In the genomic region with DNA sequence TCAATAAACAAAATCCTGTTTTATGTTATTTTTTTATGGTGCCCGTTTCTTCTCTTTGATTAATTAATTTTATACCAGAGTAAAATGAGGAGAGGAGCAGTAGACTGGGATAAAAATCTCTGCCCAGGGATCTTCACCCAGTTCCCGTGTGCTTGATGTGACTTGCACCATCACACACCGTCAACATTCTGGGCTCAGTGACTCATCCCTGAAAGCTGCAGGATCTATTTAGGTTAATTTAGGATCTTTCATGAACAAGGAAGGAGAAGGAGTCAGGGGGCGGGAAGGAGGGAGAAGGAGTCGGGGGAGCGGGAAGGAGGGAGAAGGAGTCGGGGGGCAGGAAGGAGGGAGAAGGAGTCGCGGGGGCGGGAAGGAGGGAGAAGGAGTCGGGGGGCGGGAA, we compare ENCODE assay signal across 15 cellular contexts.
DNase-seq lines count a peak whose midpoint lies in the region; ATAC-seq and TF ChIP-seq lines count a peak whose summit lies in the region.
"Had no signal": no experiment of that assay in that cellular context is flagged by ENCODE, and none has a peak within 500 bp of the region (broad histone marks: within the 10 kb centered on the region; RNA-seq: fewer than 3 reads in every experiment).

No MANE protein-coding gene starts in this region.

- peaks cover 11% of the 10 kb centered on the region for H3K4me1 Mint-ChIP-seq in progenitor cell of endocrine pancreas (ENCODE audit: low read depth)
- H3K4me1 Mint-ChIP-seq in stimulated activated naive B cell treated with anti-CD40 and anti-IgM and Interleukin-4, amounts not matched to agents 10 μg/mL and 1 μg/mL and 100 μg/mL, for 72 hours = peaks cover 0 to 1% of the 10 kb centered on the region in 2 donors

- TF ChIP-seq CTCF in progenitor cell of endocrine pancreas (IDR thresholded peaks at IDR 0.05; ENCODE audit: unreplicated experiment) = no peak

- no peak overlapping the region for H3K4me3 Mint-ChIP-seq in progenitor cell of endocrine pancreas (ENCODE audit: low read depth)
- H3K4me3 Mint-ChIP-seq in stimulated activated naive B cell treated with anti-CD40 and anti-IgM and Interleukin-4, amounts not matched to agents 10 μg/mL and 1 μg/mL and 100 μg/mL, for 72 hours = no peak overlapping the region
- H3K4me3 Mint-ChIP-seq: activated CD4-positive, alpha-beta T cell treated with anti-CD3 and anti-CD28 coated beads for 36 hours had no signal

- ATAC-seq in SK-N-SH treated with all-trans-retinoic acid at 6 μM for 48 hours = peak; percentile 84
- ATAC-seq in stimulated activated naive B cell treated with anti-CD40 and anti-IgM and Interleukin-4, amounts not matched to agents 10 μg/mL and 1 μg/mL and 100 μg/mL, for 72 hours (replicated peaks) = no peak
- ATAC-seq: activated CD4-positive, alpha-beta T cell treated with anti-CD3 and anti-CD28 coated beads for 36 hours; K562; psoas muscle had no signal

- DNase-seq in H7 (peak; percentile 34), head of caudate nucleus (peak in 37 of 42 donors; percentile 3 to 84 (median 46)), progenitor cell of endocrine pancreas (ENCODE audit: low spot score, unreplicated experiment) (no peak), dermis blood vessel endothelial cell (no peak), pons (ENCODE audit: low spot score) (no peak)
- DNase-seq in stimulated activated naive B cell treated with anti-CD40 and anti-IgM and Interleukin-4, amounts not matched to agents 10 μg/mL and 1 μg/mL and 100 μg/mL, for 72 hours = no peak
- DNase-seq in effector CD4-positive, alpha-beta T cell = no peak
- DNase-seq: activated CD4-positive, alpha-beta T cell treated with anti-CD3 and anti-CD28 coated beads for 36 hours; activated T-cell treated with anti-CD3 and anti-CD28 coated beads, Interleukin-2, amount 50 U/mL, for 48 hours; C1 segment of cervical spinal cord; NCI-H2081 treated with DMSO at 0.1 percent for 48 hours; psoas muscle; stomach had no signal

- peak overlapping the region; percentile 26; the same call in 1 of the 2 replicates for H3K4me3 ChIP-seq in H7 (ENCODE audit: insufficient read depth, low read depth, low read length)
- H3K4me3 ChIP-seq: K562, psoas muscle, stomach had no signal

- H3K36me3 ChIP-seq in H7 (replicated peaks; ENCODE audit: control insufficient read depth, insufficient read depth, low read length) = no peaks in the 10 kb centered on the region

- intact Hi-C loops in head of caudate nucleus (cut with DNase I) = no loop called here

- H3K27me3 Mint-ChIP-seq in progenitor cell of endocrine pancreas = peaks cover 21% of the 10 kb centered on the region
- no peaks in the 10 kb centered on the region for H3K27me3 Mint-ChIP-seq in stimulated activated naive B cell treated with anti-CD40 and anti-IgM and Interleukin-4, amounts not matched to agents 10 μg/mL and 1 μg/mL and 100 μg/mL, for 72 hours
- H3K27me3 Mint-ChIP-seq: activated CD4-positive, alpha-beta T cell treated with anti-CD3 and anti-CD28 coated beads for 36 hours had no signal

- H3K9me3 Mint-ChIP-seq in progenitor cell of endocrine pancreas (ENCODE audit: low read depth) = peaks cover under 1% of the 10 kb centered on the region
- peaks cover 0 to 3% of the 10 kb centered on the region in 2 donors for H3K9me3 Mint-ChIP-seq in stimulated activated naive B cell treated with anti-CD40 and anti-IgM and Interleukin-4, amounts not matched to agents 10 μg/mL and 1 μg/mL and 100 μg/mL, for 72 hours

- H3K27me3 ChIP-seq in H7 (ENCODE audit: control insufficient read depth, insufficient read depth, low read length) = no peaks in the 10 kb centered on the region
- H3K27me3 ChIP-seq: stomach had no signal

- H3K36me3 Mint-ChIP-seq in progenitor cell of endocrine pancreas (ENCODE audit: insufficient read depth) = peaks cover 6% of the 10 kb centered on the region
- peaks cover 10 to 23% of the 10 kb centered on the region in 2 donors for H3K36me3 Mint-ChIP-seq in stimulated activated naive B cell treated with anti-CD40 and anti-IgM and Interleukin-4, amounts not matched to agents 10 μg/mL and 1 μg/mL and 100 μg/mL, for 72 hours

- H3K27ac Mint-ChIP-seq in progenitor cell of endocrine pancreas = peak overlapping the region; percentile 37
- H3K27ac Mint-ChIP-seq in stimulated activated naive B cell treated with anti-CD40 and anti-IgM and Interleukin-4, amounts not matched to agents 10 μg/mL and 1 μg/mL and 100 μg/mL, for 72 hours = no peak overlapping the region
- H3K27ac Mint-ChIP-seq: activated CD4-positive, alpha-beta T cell treated with anti-CD3 and anti-CD28 coated beads for 36 hours had no signal

TF ChIP-seq in SK-N-SH treated with all-trans-retinoic acid at 6 μM for 48 hours, 23 proteins besides CTCF, POLR2A, EP300 and RAD21:
- TF ChIP-seq CSDC2 (CRISPR knock-in tag; IDR thresholded peaks at IDR 0.05) (no peak), ZC3H10 (CRISPR knock-in tag; IDR thresholded peaks at IDR 0.05) (no peak), ZNF70 (CRISPR knock-in tag; IDR thresholded peaks at IDR 0.05) (no peak), RARB (CRISPR knock-in tag; IDR thresholded peaks at IDR 0.05) (no peak)
- TF ChIP-seq, protein P1, sequence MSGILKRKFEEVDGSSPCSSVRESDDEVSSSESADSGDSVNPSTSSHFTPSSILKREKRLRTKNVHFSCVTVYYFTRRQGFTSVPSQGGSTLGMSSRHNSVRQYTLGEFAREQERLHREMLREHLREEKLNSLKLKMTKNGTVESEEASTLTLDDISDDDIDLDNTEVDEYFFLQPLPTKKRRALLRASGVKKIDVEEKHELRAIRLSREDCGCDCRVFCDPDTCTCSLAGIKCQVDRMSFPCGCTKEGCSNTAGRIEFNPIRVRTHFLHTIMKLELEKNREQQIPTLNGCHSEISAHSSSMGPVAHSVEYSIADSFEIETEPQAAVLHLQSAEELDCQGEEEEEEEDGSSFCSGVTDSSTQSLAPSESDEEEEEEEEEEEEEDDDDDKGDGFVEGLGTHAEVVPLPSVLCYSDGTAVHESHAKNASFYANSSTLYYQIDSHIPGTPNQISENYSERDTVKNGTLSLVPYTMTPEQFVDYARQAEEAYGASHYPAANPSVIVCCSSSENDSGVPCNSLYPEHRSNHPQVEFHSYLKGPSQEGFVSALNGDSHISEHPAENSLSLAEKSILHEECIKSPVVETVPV (CRISPR knock-in tag; IDR thresholded peaks at IDR 0.05) = no peak

Comparison
In these comparisons a context has a peak if more than half of its experiments do, and no peak if none do; other contexts are left out.
1. DNase-seq: peak in H7 (single experiment) and head of caudate nucleus (37 of 42); none in progenitor cell of endocrine pancreas (single experiment), dermis blood vessel endothelial cell (single experiment), pons (single experiment), stimulated activated naive B cell treated with anti-CD40 and anti-IgM and Interleukin-4, amounts not matched to agents 10 μg/mL and 1 μg/mL and 100 μg/mL, for 72 hours (single experiment) and effector CD4-positive, alpha-beta T cell (single experiment).